In genomic region chr20:63438121-63438520, GRCh38 we compare ENCODE assay signal across 26 cellular contexts.
"Had no signal": no experiment of that assay in that cellular context is flagged by ENCODE, and none has a peak within 500 bp of the region (broad histone marks: within the 10 kb centered on the region; RNA-seq: fewer than 3 reads in every experiment).

No MANE protein-coding gene starts in this region.

- H3K27me3 ChIP-seq: testis, thyroid gland, upper lobe of left lung, uterus, vagina had no signal

- H3K4me1 ChIP-seq: stomach, suprapubic skin, testis, thyroid gland, tibial artery, tibial nerve, transverse colon, uterus, vagina had no signal

- H3K9me3 ChIP-seq: stomach, suprapubic skin, testis, thoracic aorta, thyroid gland, tibial artery, tibial nerve, transverse colon, upper lobe of left lung, upper lobe of right lung, uterus, vagina had no signal

- H3K4me3 ChIP-seq: stomach, suprapubic skin, testis, thoracic aorta, thyroid gland, tibial artery, tibial nerve, transverse colon, upper lobe of left lung, upper lobe of right lung, uterus, vagina had no signal

- ATAC-seq: stimulated activated effector memory CD8-positive, alpha-beta T cell treated with anti-CD3 and anti-CD28 coated beads, Interleukin-12 subunit alpha, Interleukin-12 subunit beta, amount 100 ng/mL, for 72 hours; stimulated activated memory B cell treated with anti-CD40 and anti-IgM and Interleukin-4, amounts not matched to agents 10 μg/mL and 1 μg/mL and 100 μg/mL, for 72 hours; stimulated activated naive B cell treated with anti-CD40 and anti-IgM and Interleukin-4, amounts not matched to agents 10 μg/mL and 1 μg/mL and 100 μg/mL, for 72 hours; stimulated activated naive CD8-positive, alpha-beta T cell treated with anti-CD3 and anti-CD28 coated beads, Interleukin-15, amount 100 ng/mL, for 72 hours; stimulated activated naive CD8-positive, alpha-beta T cell treated with anti-CD3 and anti-CD28 coated beads, Interleukin-15, Interleukin-2, amounts not matched to agents 100 U/mL and 50 U/mL, for 24 hours; upper lobe of right lung had no signal

- H3K27ac ChIP-seq: stomach, suprapubic skin, testis, thoracic aorta, thyroid gland, tibial artery, tibial nerve, transverse colon, upper lobe of left lung, upper lobe of right lung, uterus, vagina had no signal

- DNase-seq: stimulated activated CD4-positive, alpha-beta T cell treated with anti-CD3 and anti-CD28 coated beads, Interleukin-2, amount 100 ng/mL, for 48 hours; stimulated activated CD4-positive, alpha-beta T cell treated with anti-CD3 and anti-CD28 coated beads, Interleukin-4, amount 100 ng/mL, for 1 hour; stimulated activated CD4-positive, alpha-beta T cell treated with anti-CD3 and anti-CD28 coated beads, Interleukin-4, amount 100 ng/mL, for 24 hours; stimulated activated CD4-positive, alpha-beta T cell treated with anti-CD3 and anti-CD28 coated beads, Interleukin-4, amount 100 ng/mL, for 4 hours; stimulated activated CD8-positive, alpha-beta memory T cell treated with anti-CD3 and anti-CD28 coated beads, Interleukin-4, amount 100 ng/mL, for 48 hours; stimulated activated naive B cell treated with anti-CD40 and anti-IgM and Interleukin-4, amounts not matched to agents 10 μg/mL and 1 μg/mL and 100 μg/mL, for 72 hours; stimulated activated naive CD4-positive, alpha-beta T cell; stimulated activated naive CD4-positive, alpha-beta T cell treated with Interleukin-2 at 50 U/mL for 16 hours; stimulated activated naive CD8-positive, alpha-beta T cell treated with anti-CD3 and anti-CD28 coated beads, Interleukin-15, amount 100 ng/mL, for 72 hours; stimulated activated naive CD8-positive, alpha-beta T cell treated with anti-CD3 and anti-CD28 coated beads, Interleukin-15, Interleukin-2, amounts not matched to agents 100 U/mL and 50 U/mL, for 24 hours; stomach; substantia nigra; testis; thyroid gland; tibial artery; transverse colon; trophoblast cell; upper lobe of right lung; uterus had no signal

- H3K36me3 ChIP-seq: stomach, suprapubic skin, thoracic aorta, thyroid gland, tibial artery, tibial nerve, transverse colon, upper lobe of left lung, upper lobe of right lung, uterus, vagina had no signal
